ENCODE assay signal across 1 cellular context in the genomic region with DNA sequence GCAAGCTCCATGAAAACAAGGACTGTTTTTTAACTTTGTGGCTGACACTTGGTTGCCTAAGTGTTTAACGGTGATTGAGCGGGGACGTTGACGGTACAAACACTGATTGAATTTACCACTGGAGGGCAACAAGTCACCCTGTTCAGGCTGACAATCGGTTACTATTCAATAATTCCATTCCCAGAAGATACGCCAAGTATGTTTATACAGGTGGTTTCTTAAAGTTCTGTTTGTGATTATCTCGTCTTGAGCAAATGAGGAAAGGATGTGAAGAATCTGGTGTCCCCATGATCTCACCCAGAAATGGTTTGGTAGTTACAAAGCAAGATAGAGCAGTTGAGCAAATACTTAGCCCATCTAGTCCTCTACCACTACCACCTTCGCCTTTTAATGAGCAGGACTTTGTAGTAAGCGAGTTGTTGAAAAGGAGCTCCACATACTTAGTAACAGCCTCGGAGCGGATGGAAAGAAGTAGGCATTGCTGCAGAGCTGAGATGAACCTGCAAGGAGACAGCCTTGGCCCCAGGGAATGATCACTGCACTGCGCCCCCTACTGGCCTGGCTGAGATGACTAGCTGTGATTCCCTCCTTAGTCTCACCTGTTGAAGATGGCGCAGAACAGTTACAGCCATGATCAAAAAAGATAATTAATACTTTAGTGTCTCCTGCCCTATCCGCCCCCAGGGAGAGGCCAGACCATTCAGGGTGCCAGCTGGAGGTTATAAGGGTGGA.
TF ChIP-seq lines count a peak whose summit lies in the region.

No MANE protein-coding gene starts in this region.

TF ChIP-seq in HepG2, 621 proteins besides CTCF, POLR2A, EP300 and RAD21 (continued from another document and continues in another):
- TF ChIP-seq ZNF318 (CRISPR knock-in tag; IDR thresholded peaks at IDR 0.05) (no peak), DNMT3B (CRISPR knock-in tag; conservative IDR thresholded peaks at IDR 0.05) (no peak), ZNF781 (CRISPR knock-in tag; IDR thresholded peaks at IDR 0.05; ENCODE audit: borderline replicate concordance, not compliant biosample characterization) (no peak), GTF2F1 (IDR thresholded peaks at IDR 0.05; ENCODE audit: low read length) (no peak), ZBTB10 (CRISPR knock-in tag; IDR thresholded peaks at IDR 0.05; ENCODE audit: borderline replicate concordance) (no peak), NCOA2 (CRISPR knock-in tag; IDR thresholded peaks at IDR 0.05) (no peak), ZIK1 (CRISPR knock-in tag; IDR thresholded peaks at IDR 0.05; ENCODE audit: borderline replicate concordance, low read depth) (0 out of 2 replicates have a peak, but pooled peaks have one; percentile 39), PITX1 (CRISPR knock-in tag; IDR thresholded peaks at IDR 0.05) (no peak), ZKSCAN1 (IDR thresholded peaks at IDR 0.05; ENCODE audit: low read length) (no peak), ZBTB33 (CRISPR knock-in tag; IDR thresholded peaks at IDR 0.05) (peak; percentile 65; the same call in 1 of the 2 replicates), FOXM1 (CRISPR knock-in tag; IDR thresholded peaks at IDR 0.05) (no peak), ZNF740 (CRISPR knock-in tag; IDR thresholded peaks at IDR 0.05) (no peak), FOXP4 (CRISPR knock-in tag; IDR thresholded peaks at IDR 0.05) (0 out of 2 replicates have a peak, but pooled peaks have one; percentile 16), XRCC5 (optimal IDR thresholded peaks at IDR 0.05; ENCODE audit: low read length) (peak; percentile 74), NAIF1 (CRISPR knock-in tag; IDR thresholded peaks at IDR 0.05; ENCODE audit: borderline replicate concordance) (no peak), ZNF138 (CRISPR knock-in tag; IDR thresholded peaks at IDR 0.05; ENCODE audit: low read depth) (no peak), TRIM22 (IDR thresholded peaks at IDR 0.05) (no peak), ZFP82 (CRISPR knock-in tag; IDR thresholded peaks at IDR 0.05; ENCODE audit: borderline replicate concordance) (no peak), PHF21A (CRISPR knock-in tag; IDR thresholded peaks at IDR 0.05) (no peak), TBX2 (CRISPR knock-in tag; IDR thresholded peaks at IDR 0.05; ENCODE audit: borderline replicate concordance) (no peak), XBP1 (CRISPR knock-in tag; IDR thresholded peaks at IDR 0.05) (no peak), ZBTB39 (CRISPR knock-in tag; IDR thresholded peaks at IDR 0.05) (no peak), ZNF589 (CRISPR knock-in tag; conservative IDR thresholded peaks at IDR 0.05) (no peak), RBM22 (optimal IDR thresholded peaks at IDR 0.05; ENCODE audit: low read length) (no peak), FIP1L1 (IDR thresholded peaks at IDR 0.05; ENCODE audit: borderline replicate concordance, insufficient read depth, low read depth, low read length) (no peak), ZBTB42 (CRISPR knock-in tag; IDR thresholded peaks at IDR 0.05) (no peak), SOX6 (IDR thresholded peaks at IDR 0.05) (no peak), SOX6 (CRISPR knock-in tag; IDR thresholded peaks at IDR 0.05) (peak; percentile 33), MIER3 (CRISPR knock-in tag; IDR thresholded peaks at IDR 0.05; ENCODE audit: borderline replicate concordance) (0 out of 2 replicates have a peak, but pooled peaks have one; percentile 23), ASH2L (IDR thresholded peaks at IDR 0.05; ENCODE audit: insufficient read length, low read depth, low read length) (no peak), PHB2 (IDR thresholded peaks at IDR 0.05; ENCODE audit: partially characterized antibody) (no peak), ERF (CRISPR knock-in tag; IDR thresholded peaks at IDR 0.05) (0 out of 2 replicates have a peak, but pooled peaks have one; percentile 7), POLR2G (IDR thresholded peaks at IDR 0.05; ENCODE audit: low read depth, low read length) (0 out of 2 replicates have a peak, but pooled peaks have one; percentile 17), YY1 (IDR thresholded peaks at IDR 0.05; ENCODE audit: insufficient read depth, insufficient replicate concordance, low read depth, low read length) (peak; percentile 53), MEIS1 (CRISPR knock-in tag; IDR thresholded peaks at IDR 0.05; ENCODE audit: borderline replicate concordance) (no peak)
- TF ChIP-seq, protein P1, sequence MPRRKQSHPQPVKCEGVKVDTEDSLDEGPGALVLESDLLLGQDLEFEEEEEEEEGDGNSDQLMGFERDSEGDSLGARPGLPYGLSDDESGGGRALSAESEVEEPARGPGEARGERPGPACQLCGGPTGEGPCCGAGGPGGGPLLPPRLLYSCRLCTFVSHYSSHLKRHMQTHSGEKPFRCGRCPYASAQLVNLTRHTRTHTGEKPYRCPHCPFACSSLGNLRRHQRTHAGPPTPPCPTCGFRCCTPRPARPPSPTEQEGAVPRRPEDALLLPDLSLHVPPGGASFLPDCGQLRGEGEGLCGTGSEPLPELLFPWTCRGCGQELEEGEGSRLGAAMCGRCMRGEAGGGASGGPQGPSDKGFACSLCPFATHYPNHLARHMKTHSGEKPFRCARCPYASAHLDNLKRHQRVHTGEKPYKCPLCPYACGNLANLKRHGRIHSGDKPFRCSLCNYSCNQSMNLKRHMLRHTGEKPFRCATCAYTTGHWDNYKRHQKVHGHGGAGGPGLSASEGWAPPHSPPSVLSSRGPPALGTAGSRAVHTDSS (CRISPR knock-in tag; conservative IDR thresholded peaks at IDR 0.05), result no peak
